Comparison of ENCODE assay signal across 7 cellular contexts in genomic region chr19:14479985-14480694, GRCh38. TPM values are rescaled to one million over a fixed set of nuclear protein-coding genes. Genes with fewer than 3 reads are reported as not detected.
DNase-seq lines count a peak whose midpoint lies in the region; ATAC-seq and TF ChIP-seq lines count a peak whose summit lies in the region.

No MANE protein-coding gene starts in this region.

- H3K4me3 ChIP-seq in left ventricle myocardium inferior = no peak overlapping the region

- H3K36me3 ChIP-seq in left ventricle myocardium inferior = peaks cover 67% of the 10 kb centered on the region

- peaks cover 23% of the 10 kb centered on the region for H3K4me1 ChIP-seq in left ventricle myocardium inferior

- in situ Hi-C loops in GM13977 (cut with MboI; ENCODE audit: low pct_unique_long_range_greater_than_20kb, low sequenced_read_pairs, unreplicated experiment) = no loop called here

- DNase-seq in GM13977 (ENCODE audit: low spot score) (peak; percentile 92), RPMI8226 (peak; percentile 63), left ventricle myocardium inferior (peak; percentile 48)
- peak; percentile 58 for DNase-seq in activated gamma-delta T cell treated with anti-CD3 and anti-CD28 coated beads, Interleukin-2, amount 50 U/mL, for 16 hours (ENCODE audit: low read depth)
- peak; percentile 44 to 64 for DNase-seq in stimulated activated CD4-positive, alpha-beta T cell treated with anti-CD3 and anti-CD28 coated beads, Interleukin-15, amount 100 ng/mL, for 1 hour (ENCODE audit: low read depth in 1 of 2, low spot score in 1 of 2)

- peaks cover 16% of the 10 kb centered on the region for H3K27me3 ChIP-seq in left ventricle myocardium inferior (ENCODE audit: low read depth)

- H3K9me3 ChIP-seq in left ventricle myocardium inferior (replicated peaks) = no peaks in the 10 kb centered on the region

- ATAC-seq in HG02870 (IDR thresholded peaks at IDR 0.05; ENCODE audit: unreplicated experiment) (no peak), GM21526 (IDR thresholded peaks at IDR 0.05; ENCODE audit: low FRiP score, unreplicated experiment) (no peak)

- intact Hi-C loops in left ventricle myocardium inferior (cut with micrococcal nuclease) = no loop called here

- peak; percentile 99 for TF ChIP-seq CTCF in GM13977 (IDR thresholded peaks at IDR 0.05; ENCODE audit: extremely low read depth, insufficient read depth, missing control alignments)
- TF ChIP-seq CTCF in left ventricle myocardium inferior (IDR thresholded peaks at IDR 0.05; ENCODE audit: borderline replicate concordance) = peak; percentile 82

- no peak overlapping the region for H3K27ac ChIP-seq in left ventricle myocardium inferior (replicated peaks)

RNA-seq across cellular contexts. Expression of gene PTGER1, which starts 5.0 kb away (rescaled TPM):
- total RNA-seq in left ventricle myocardium inferior = not detected

RNA-seq across cellular contexts. Expression of gene GIPC1, which starts 15.8 kb away (rescaled TPM):
- 45.5 TPM for total RNA-seq in left ventricle myocardium inferior

RNA-seq across cellular contexts. Expression of gene DNAJB1, which starts 38.1 kb away (rescaled TPM):
- total RNA-seq in left ventricle myocardium inferior = 48.7 TPM

RNA-seq across cellular contexts. Expression of gene PKN1, which starts 47.0 kb away (rescaled TPM):
- total RNA-seq in left ventricle myocardium inferior = 129 TPM

RNA-seq across cellular contexts. Expression of gene TECR, which starts 49.3 kb away (rescaled TPM):
- total RNA-seq in left ventricle myocardium inferior = 69.3 TPM
